ENCODE assay signal across 8 cellular contexts in genomic region chr20:23061713-23062561, GRCh38. TPM values are rescaled to one million over a fixed set of nuclear protein-coding genes. Genes with fewer than 3 reads are reported as not detected.
DNase-seq lines count a peak whose midpoint lies in the region; ATAC-seq and TF ChIP-seq lines count a peak whose summit lies in the region.

No MANE protein-coding gene starts in this region.

- H3K36me3 Mint-ChIP-seq in HFFc6 (ENCODE audit: low read depth) = no peaks in the 10 kb centered on the region

- H3K9me3 Mint-ChIP-seq in HFFc6 = no peaks in the 10 kb centered on the region

- no peak for TF ChIP-seq POLR2A in gastrocnemius medialis (IDR thresholded peaks at IDR 0.05)

- H3K9me3 ChIP-seq in gastrocnemius medialis = no peaks in the 10 kb centered on the region

- peaks cover 7% of the 10 kb centered on the region for H3K27me3 Mint-ChIP-seq in HFFc6 (ENCODE audit: insufficient read depth)

- H3K27ac Mint-ChIP-seq in HFFc6 = peak overlapping the region; percentile 40; the same call in 1 of the 2 replicates

- H3K27me3 ChIP-seq in gastrocnemius medialis = no peaks in the 10 kb centered on the region

- no peak overlapping the region; the same call in 1 of the 2 replicates for H3K4me3 Mint-ChIP-seq in HFFc6

- in situ Hi-C loops in gastrocnemius medialis (cut with MboI; ENCODE audit: low sequenced_read_pairs in 4 of 4) = no loop called here

- H3K4me1 ChIP-seq in gastrocnemius medialis = peaks cover 30 to 34% of the 10 kb centered on the region in 2 donors

- no peak overlapping the region for H3K4me3 ChIP-seq in fibroblast of villous mesenchyme (ENCODE audit: low read depth, low read length)
- no peak overlapping the region for H3K4me3 ChIP-seq in gastrocnemius medialis

- intact Hi-C loops in gastrocnemius medialis (cut with DNase I; ENCODE audit: low total_unique reads) = no loop called here

- TF ChIP-seq CTCF in HFFc6 (IDR thresholded peaks at IDR 0.05) (peak; percentile 68), fibroblast of villous mesenchyme (IDR thresholded peaks at IDR 0.05; ENCODE audit: insufficient read depth, low read depth, low read length) (peak; percentile 70), gastrocnemius medialis (IDR thresholded peaks at IDR 0.05 in 4 of 5, conservative IDR thresholded peaks at IDR 0.05 in 1 of 5) (peak in 4 of 5 experiments; percentile 15 to 39 (median 30))

- H3K4me1 Mint-ChIP-seq in HFFc6 (ENCODE audit: low read depth) = peaks cover 20% of the 10 kb centered on the region

- peak; percentile 69 for DNase-seq in HFFc6
- DNase-seq in SIG-M5 (lab: John Stamatoyannopoulos, UW) = peak; percentile 17
- peak; percentile 93 for DNase-seq in fibroblast of villous mesenchyme (ENCODE audit: low read depth)
- peak; percentile 34 to 55 for DNase-seq in gastrocnemius medialis
- no peak for DNase-seq in activated T-cell treated with anti-CD3 and anti-CD28 coated beads, Interleukin-2, amount 50 U/mL, for 1 hour
- no peak for DNase-seq in HuH-7 (ENCODE audit: low spot score)
- DNase-seq in stimulated activated naive CD8-positive, alpha-beta T cell treated with anti-CD3 and anti-CD28 coated beads, Interleukin-15, Interleukin-2, amounts not matched to agents 100 U/mL and 50 U/mL, for 24 hours = no peak

- H3K36me3 ChIP-seq in gastrocnemius medialis = no peaks in the 10 kb centered on the region

- ATAC-seq in gastrocnemius medialis (peak; percentile 77 to 81), HG03159 (IDR thresholded peaks at IDR 0.05; ENCODE audit: unreplicated experiment) (no peak)
- ATAC-seq in stimulated activated naive CD8-positive, alpha-beta T cell treated with anti-CD3 and anti-CD28 coated beads, Interleukin-15, Interleukin-2, amounts not matched to agents 100 U/mL and 50 U/mL, for 24 hours = no peak

- peak overlapping the region; percentile 52 to 65 (median 63) for H3K27ac ChIP-seq in gastrocnemius medialis

RNA-seq across cellular contexts. Expression of gene THBD, which starts 12.5 kb away (rescaled TPM):
- under 1 TPM; 0.05 to 0.11 (median 0.09) TPM for total RNA-seq in HFFc6 (2021; fragmentation: NEBNext Ultra II Directional; extraction: Animal tissue kit (Norgen Biotek cat#: 25700))
- under 0.01 and 0.32 TPM in 2 replicates for total RNA-seq in fibroblast of villous mesenchyme
- 10 to 100 TPM in 3 of 4 donors, 1 to 10 TPM in 1; 9.0 to 25.7 (median 17.5) TPM for total RNA-seq in gastrocnemius medialis

RNA-seq across cellular contexts. Expression of gene CD93, which starts 24.2 kb away (rescaled TPM):
- not detected for total RNA-seq in HFFc6 (2021; fragmentation: NEBNext Ultra II Directional; extraction: Animal tissue kit (Norgen Biotek cat#: 25700))
- total RNA-seq in fibroblast of villous mesenchyme (under 0.01 TPM in 2 replicates), gastrocnemius medialis (10 to 100 TPM; 17.3 to 22.2 (median 21.1) TPM)

RNA-seq across cellular contexts. Expression of gene SSTR4, which starts 26.8 kb away (rescaled TPM):
- not detected for total RNA-seq in HFFc6 (2021; fragmentation: NEBNext Ultra II Directional; extraction: Animal tissue kit (Norgen Biotek cat#: 25700))
- total RNA-seq in fibroblast of villous mesenchyme (not detected in 2 replicates), gastrocnemius medialis (not detected)

Comparison
In these comparisons a context has a peak if more than half of its experiments do, and no peak if none do; other contexts are left out.
1. DNase-seq: peak in HFFc6 (single experiment), SIG-M5 (single experiment), fibroblast of villous mesenchyme (single experiment) and gastrocnemius medialis (2 of 2); none in activated T-cell treated with anti-CD3 and anti-CD28 coated beads, Interleukin-2, amount 50 U/mL, for 1 hour (single experiment), HuH-7 (single experiment) and stimulated activated naive CD8-positive, alpha-beta T cell treated with anti-CD3 and anti-CD28 coated beads, Interleukin-15, Interleukin-2, amounts not matched to agents 100 U/mL and 50 U/mL, for 24 hours (single experiment).
2. ATAC-seq: peak in gastrocnemius medialis (2 of 2); none in stimulated activated naive CD8-positive, alpha-beta T cell treated with anti-CD3 and anti-CD28 coated beads, Interleukin-15, Interleukin-2, amounts not matched to agents 100 U/mL and 50 U/mL, for 24 hours (single experiment) and HG03159 (single experiment).
3. RNA of gene CD93, which starts 24.2 kb away (total RNA-seq): 17.3 to 22.2 TPM in gastrocnemius medialis; not detected in HFFc6 and under 0.01 TPM in fibroblast of villous mesenchyme; every median in the first group is over 10 times any median in the second.
4. Peak in every context shown above with its lines, with median percentiles within 50 percentile points of each other: CTCF ChIP-seq.